In genomic region chr11:63866211-63866610, GRCh38 we compare ENCODE assay signal across 1 cellular context.
TF ChIP-seq lines count a peak whose summit lies in the region.

No MANE protein-coding gene starts in this region.

TF ChIP-seq in K562, 482 proteins besides CTCF, POLR2A, EP300 and RAD21 (continued from another document):
- TF ChIP-seq ZBTB40 (IDR thresholded peaks at IDR 0.05) (peak; percentile 75), ZBTB40 (CRISPR knock-in tag; IDR thresholded peaks at IDR 0.05) (no peak), SMARCA5 (IDR thresholded peaks at IDR 0.05) (no peak), MEIS2 (IDR thresholded peaks at IDR 0.05; ENCODE audit: partially characterized antibody) (peak; percentile 16), ZSCAN32 (CRISPR knock-in tag; IDR thresholded peaks at IDR 0.05) (no peak), MTA1 (IDR thresholded peaks at IDR 0.05; ENCODE audit: borderline replicate concordance) (no peak), ZKSCAN3 (CRISPR knock-in tag; IDR thresholded peaks at IDR 0.05) (no peak), NFIC (IDR thresholded peaks at IDR 0.05) (peak; percentile 74), TEAD4 (IDR thresholded peaks at IDR 0.05; ENCODE audit: low read length) (no peak), TEAD4 (CRISPR knock-in tag; IDR thresholded peaks at IDR 0.05; ENCODE audit: borderline replicate concordance) (no peak), BRD9 (IDR thresholded peaks at IDR 0.05; ENCODE audit: low read depth, partially characterized antibody) (no peak), NFIX (CRISPR knock-in tag; IDR thresholded peaks at IDR 0.05; ENCODE audit: low read depth) (no peak), ZNF384 (IDR thresholded peaks at IDR 0.05; ENCODE audit: low read depth, low read length) (peak; percentile 72), ZNF354B (CRISPR knock-in tag; IDR thresholded peaks at IDR 0.05) (no peak)
- TF ChIP-seq, protein P1, sequence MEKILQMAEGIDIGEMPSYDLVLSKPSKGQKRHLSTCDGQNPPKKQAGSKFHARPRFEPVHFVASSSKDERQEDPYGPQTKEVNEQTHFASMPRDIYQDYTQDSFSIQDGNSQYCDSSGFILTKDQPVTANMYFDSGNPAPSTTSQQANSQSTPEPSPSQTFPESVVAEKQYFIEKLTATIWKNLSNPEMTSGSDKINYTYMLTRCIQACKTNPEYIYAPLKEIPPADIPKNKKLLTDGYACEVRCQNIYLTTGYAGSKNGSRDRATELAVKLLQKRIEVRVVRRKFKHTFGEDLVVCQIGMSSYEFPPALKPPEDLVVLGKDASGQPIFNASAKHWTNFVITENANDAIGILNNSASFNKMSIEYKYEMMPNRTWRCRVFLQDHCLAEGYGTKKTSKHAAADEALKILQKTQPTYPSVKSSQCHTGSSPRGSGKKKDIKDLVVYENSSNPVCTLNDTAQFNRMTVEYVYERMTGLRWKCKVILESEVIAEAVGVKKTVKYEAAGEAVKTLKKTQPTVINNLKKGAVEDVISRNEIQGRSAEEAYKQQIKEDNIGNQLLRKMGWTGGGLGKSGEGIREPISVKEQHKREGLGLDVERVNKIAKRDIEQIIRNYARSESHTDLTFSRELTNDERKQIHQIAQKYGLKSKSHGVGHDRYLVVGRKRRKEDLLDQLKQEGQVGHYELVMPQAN (IDR thresholded peaks at IDR 0.05; ENCODE audit: borderline replicate concordance): no peak
- TF ChIP-seq, protein P2, sequence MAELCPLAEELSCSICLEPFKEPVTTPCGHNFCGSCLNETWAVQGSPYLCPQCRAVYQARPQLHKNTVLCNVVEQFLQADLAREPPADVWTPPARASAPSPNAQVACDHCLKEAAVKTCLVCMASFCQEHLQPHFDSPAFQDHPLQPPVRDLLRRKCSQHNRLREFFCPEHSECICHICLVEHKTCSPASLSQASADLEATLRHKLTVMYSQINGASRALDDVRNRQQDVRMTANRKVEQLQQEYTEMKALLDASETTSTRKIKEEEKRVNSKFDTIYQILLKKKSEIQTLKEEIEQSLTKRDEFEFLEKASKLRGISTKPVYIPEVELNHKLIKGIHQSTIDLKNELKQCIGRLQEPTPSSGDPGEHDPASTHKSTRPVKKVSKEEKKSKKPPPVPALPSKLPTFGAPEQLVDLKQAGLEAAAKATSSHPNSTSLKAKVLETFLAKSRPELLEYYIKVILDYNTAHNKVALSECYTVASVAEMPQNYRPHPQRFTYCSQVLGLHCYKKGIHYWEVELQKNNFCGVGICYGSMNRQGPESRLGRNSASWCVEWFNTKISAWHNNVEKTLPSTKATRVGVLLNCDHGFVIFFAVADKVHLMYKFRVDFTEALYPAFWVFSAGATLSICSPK (IDR thresholded peaks at IDR 0.05; ENCODE audit: borderline replicate concordance): no peak
TF ChIP-seq in K562: peak in this region for 5.
